In the genomic region with DNA sequence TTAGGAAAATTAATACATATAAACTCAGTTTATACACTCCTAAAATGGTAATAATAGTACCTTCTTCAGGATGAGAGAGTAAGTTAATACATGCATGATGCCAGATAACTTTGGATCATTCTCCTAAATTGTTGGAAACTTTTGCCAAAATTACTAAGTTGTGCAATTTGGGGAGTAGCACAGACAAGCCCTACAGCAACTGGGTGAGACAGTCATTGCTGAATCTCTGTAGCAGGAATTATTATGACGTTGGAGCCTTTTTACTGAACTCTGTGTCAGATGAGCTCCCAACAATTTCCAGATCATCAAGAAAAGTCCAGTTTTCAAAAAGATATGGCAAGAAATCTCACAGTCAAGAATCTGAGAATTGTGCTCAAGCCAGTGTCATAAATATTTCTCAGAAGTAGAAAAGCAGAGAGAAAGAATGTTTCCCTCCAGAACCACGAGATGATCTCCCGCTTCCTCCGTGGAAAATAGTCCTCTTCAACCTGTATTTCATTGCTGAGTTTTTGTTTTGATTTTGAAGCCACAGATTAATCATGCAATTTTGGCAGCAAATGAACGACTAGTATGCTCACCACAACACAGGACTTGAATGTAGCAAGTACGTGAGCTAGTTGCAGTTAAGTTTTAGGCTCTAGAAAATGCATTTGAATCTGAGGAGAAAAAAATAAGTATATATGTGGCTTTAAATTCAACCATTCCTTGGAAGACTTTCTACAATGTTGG, we compare ENCODE assay signal across 17 cellular contexts.
DNase-seq lines count a peak whose midpoint lies in the region; ATAC-seq and TF ChIP-seq lines count a peak whose summit lies in the region.
"Had no signal": no experiment of that assay in that cellular context is flagged by ENCODE, and none has a peak within 500 bp of the region (broad histone marks: within the 10 kb centered on the region; RNA-seq: fewer than 3 reads in every experiment).

No MANE protein-coding gene starts in this region.

- H3K9me3 ChIP-seq in mammary epithelial cell (replicated peaks; ENCODE audit: insufficient read depth, low read length): peaks cover 22% of the 10 kb centered on the region
- H3K9me3 ChIP-seq in lung (ENCODE audit: control insufficient read depth in 2 of 2, insufficient read depth in 1 of 2, low read length in 1 of 2): peaks cover 0 to 6% of the 10 kb centered on the region in 2 donors
- H3K9me3 ChIP-seq: Peyer's patch had no signal

- H3K4me1 Mint-ChIP-seq in MCF 10A (ENCODE audit: insufficient read depth, unreplicated experiment) (peaks cover 22% of the 10 kb centered on the region), WTC11 (no peaks in the 10 kb centered on the region)
- H3K4me1 Mint-ChIP-seq: H9, IgD-negative memory B cell had no signal

- dilution Hi-C loops in mammary epithelial cell (cut with HindIII; ENCODE audit: low sequenced_read_pairs): no loop called here

- peak; percentile 34 for ATAC-seq in lung (ENCODE audit: insufficient read depth, low FRiP score)
- no peak for ATAC-seq in WTC11
- ATAC-seq: CD8-positive, alpha-beta T cell had no signal

- H3K79me2 ChIP-seq in mammary epithelial cell (ENCODE audit: insufficient read depth, low read length): no peaks in the 10 kb centered on the region

- H3K27me3 Mint-ChIP-seq in MCF 10A (ENCODE audit: insufficient read depth, unreplicated experiment) (no peaks in the 10 kb centered on the region), WTC11 (ENCODE audit: low read depth) (no peaks in the 10 kb centered on the region)

- no peaks in the 10 kb centered on the region for H4K20me1 ChIP-seq in mammary epithelial cell (ENCODE audit: insufficient read depth, low read length)

- H3K9me3 Mint-ChIP-seq in MCF 10A (ENCODE audit: unreplicated experiment): no peaks in the 10 kb centered on the region
- H3K9me3 Mint-ChIP-seq in WTC11: peaks cover 71% of the 10 kb centered on the region
- H3K9me3 Mint-ChIP-seq: H9 had no signal

- DNase-seq in MCF 10A (ENCODE audit: unreplicated experiment) (peak; percentile 68), mammary epithelial cell (no peak), fibroblast of mammary gland (ENCODE audit: low read depth) (peak; percentile 0), lung (ENCODE audit: low spot score) (no peak), stromal cell of bone marrow (ENCODE audit: low read depth) (peak; percentile 1), WTC11 (ENCODE audit: low spot score) (no peak), COLO829 (ENCODE audit: low spot score) (no peak)
- DNase-seq in effector CD4-positive, alpha-beta T cell: no peak
- DNase-seq: CD8-positive, alpha-beta T cell; H9; NCI-H1417 treated with DMSO at 0.1 percent for 48 hours; NCI-H2029 treated with DMSO at 0.1 percent for 48 hours; NCI-H510A; NCI-H82; Peyer's patch had no signal

- WGBS in mammary epithelial cell (ENCODE audit: low coverage, missing lambda C conversion rate): 1% methylated on average over 6 of the region's 6 CpGs
- WGBS in lung, 2 donors: 69 to 81% methylated on average over 6 of the region's 6 CpGs

- TF ChIP-seq CTCF in MCF 10A (IDR thresholded peaks at IDR 0.05; ENCODE audit: unreplicated experiment): no peak
- no peak for TF ChIP-seq CTCF in mammary epithelial cell (conservative IDR thresholded peaks at IDR 0.05 in 1 of 2, IDR thresholded peaks at IDR 0.05 in 1 of 2; ENCODE audit: extremely low read depth in 1 of 2, insufficient read depth in 1 of 2, low read depth in 1 of 2, low read length in 2 of 2)
- no peak for TF ChIP-seq CTCF in fibroblast of mammary gland (conservative IDR thresholded peaks at IDR 0.05; ENCODE audit: control insufficient read depth, insufficient read depth, low read depth, low read length)
- no peak for TF ChIP-seq CTCF in lung (IDR thresholded peaks at IDR 0.05; ENCODE audit: control extremely low read depth, extremely low read depth)
- no peak for TF ChIP-seq CTCF in WTC11 (IDR thresholded peaks at IDR 0.05)

- H3K4me3 ChIP-seq in mammary epithelial cell (replicated peaks in 1 of 3; ENCODE audit: insufficient read depth in 1 of 3, low read depth in 2 of 3, low read length in 3 of 3) (no peak overlapping the region), fibroblast of mammary gland (ENCODE audit: control insufficient read depth, low read depth, low read length) (no peak overlapping the region), lung (no peak overlapping the region)
- H3K4me3 ChIP-seq: Peyer's patch had no signal

- BruUV-seq in MCF 10A (replicated peaks; lab: Mats Ljungman, UMichigan): no TSS peak
- BruUV-seq in mammary epithelial cell (replicated peaks; lab: Mats Ljungman, UMichigan): no TSS peak

- H3K9ac ChIP-seq in mammary epithelial cell (ENCODE audit: insufficient read depth, low read length): no peak overlapping the region

- H3K36me3 Mint-ChIP-seq in MCF 10A (ENCODE audit: insufficient read depth, unreplicated experiment) (no peaks in the 10 kb centered on the region), WTC11 (peaks cover 50% of the 10 kb centered on the region)
- H3K36me3 Mint-ChIP-seq: CD8-positive, alpha-beta T cell; IgD-negative memory B cell had no signal

- H3K27ac Mint-ChIP-seq in MCF 10A (ENCODE audit: low read depth, unreplicated experiment): peak overlapping the region; percentile 96
- H3K27ac Mint-ChIP-seq in WTC11: no peak overlapping the region
- H3K27ac Mint-ChIP-seq: CD8-positive, alpha-beta T cell; H9; IgD-negative memory B cell had no signal

- H3K36me3 ChIP-seq in mammary epithelial cell (ENCODE audit: insufficient read depth, low read length): no peaks in the 10 kb centered on the region
- H3K36me3 ChIP-seq in lung (ENCODE audit: control insufficient read depth in 2 of 2, insufficient read depth in 2 of 2, low read length in 2 of 2): no peaks in the 10 kb centered on the region
- H3K36me3 ChIP-seq: Peyer's patch had no signal

- intact Hi-C loops in MCF 10A (cut with micrococcal nuclease) (no loop called here), mammary epithelial cell (cut with micrococcal nuclease) (no loop called here)

- POLR2A ChIA-PET in MCF 10A (lab: Yijun Ruan, JAX): interaction anchor here (0.6 to 1.3 kb wide), 6 partner anchors 14 to 567 kb away, joined by 3 to 5 read pairs (median 4); no protein-coding TSS in a partner anchor
- POLR2A ChIA-PET in WTC11 (lab: Charles Lee): no interaction called here

- CTCF ChIA-PET in MCF 10A (lab: Yijun Ruan, JAX) (interaction anchor here (0.6 kb wide), 1 partner anchor 61 kb away, joined by 3 read pairs; no protein-coding TSS in a partner anchor), mammary epithelial cell (lab: Charles Lee; ENCODE audit: low non-redundant PET) (no interaction called here), WTC11 (lab: Charles Lee) (no interaction called here)

- H3K4me1 ChIP-seq in mammary epithelial cell (ENCODE audit: insufficient read depth, low read length) (no peaks in the 10 kb centered on the region), lung (ENCODE audit: control insufficient read depth in 2 of 2, insufficient read depth in 2 of 2, low read length in 2 of 2) (no peaks in the 10 kb centered on the region)
- H3K4me1 ChIP-seq: Peyer's patch had no signal

- no peak overlapping the region for H3K27ac ChIP-seq in mammary epithelial cell (ENCODE audit: insufficient read depth, low read depth, low read length)
- H3K27ac ChIP-seq in lung (ENCODE audit: low read depth in 1 of 2, low read length in 1 of 2): no peak overlapping the region
- H3K27ac ChIP-seq: 22Rv1, Peyer's patch had no signal

- H3K4me2 ChIP-seq in mammary epithelial cell (ENCODE audit: insufficient read depth, low read depth, low read length): no peak overlapping the region

- peak overlapping the region; percentile 81 for H3K4me3 Mint-ChIP-seq in MCF 10A (ENCODE audit: unreplicated experiment)
- no peak overlapping the region for H3K4me3 Mint-ChIP-seq in WTC11
- H3K4me3 Mint-ChIP-seq: CD8-positive, alpha-beta T cell; H9; IgD-negative memory B cell had no signal

- no peaks in the 10 kb centered on the region for H3K27me3 ChIP-seq in mammary epithelial cell (ENCODE audit: insufficient read depth, low read length)
- H3K27me3 ChIP-seq in lung (ENCODE audit: control insufficient read depth, insufficient read depth): no peaks in the 10 kb centered on the region
- H3K27me3 ChIP-seq: Peyer's patch had no signal

- in situ Hi-C loops in mammary epithelial cell (cut with MboI; ENCODE audit: low sequenced_read_pairs in 2 of 2): no loop called here

- no peak overlapping the region for H2AFZ ChIP-seq in mammary epithelial cell (ENCODE audit: low read depth, low read length)

TF ChIP-seq in WTC11, 78 proteins besides CTCF, POLR2A, EP300 and RAD21:
- TF ChIP-seq, protein P1, sequence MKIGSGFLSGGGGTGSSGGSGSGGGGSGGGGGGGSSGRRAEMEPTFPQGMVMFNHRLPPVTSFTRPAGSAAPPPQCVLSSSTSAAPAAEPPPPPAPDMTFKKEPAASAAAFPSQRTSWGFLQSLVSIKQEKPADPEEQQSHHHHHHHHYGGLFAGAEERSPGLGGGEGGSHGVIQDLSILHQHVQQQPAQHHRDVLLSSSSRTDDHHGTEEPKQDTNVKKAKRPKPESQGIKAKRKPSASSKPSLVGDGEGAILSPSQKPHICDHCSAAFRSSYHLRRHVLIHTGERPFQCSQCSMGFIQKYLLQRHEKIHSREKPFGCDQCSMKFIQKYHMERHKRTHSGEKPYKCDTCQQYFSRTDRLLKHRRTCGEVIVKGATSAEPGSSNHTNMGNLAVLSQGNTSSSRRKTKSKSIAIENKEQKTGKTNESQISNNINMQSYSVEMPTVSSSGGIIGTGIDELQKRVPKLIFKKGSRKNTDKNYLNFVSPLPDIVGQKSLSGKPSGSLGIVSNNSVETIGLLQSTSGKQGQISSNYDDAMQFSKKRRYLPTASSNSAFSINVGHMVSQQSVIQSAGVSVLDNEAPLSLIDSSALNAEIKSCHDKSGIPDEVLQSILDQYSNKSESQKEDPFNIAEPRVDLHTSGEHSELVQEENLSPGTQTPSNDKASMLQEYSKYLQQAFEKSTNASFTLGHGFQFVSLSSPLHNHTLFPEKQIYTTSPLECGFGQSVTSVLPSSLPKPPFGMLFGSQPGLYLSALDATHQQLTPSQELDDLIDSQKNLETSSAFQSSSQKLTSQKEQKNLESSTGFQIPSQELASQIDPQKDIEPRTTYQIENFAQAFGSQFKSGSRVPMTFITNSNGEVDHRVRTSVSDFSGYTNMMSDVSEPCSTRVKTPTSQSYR (CRISPR knock-in tag; IDR thresholded peaks at IDR 0.05): no peak
- TF ChIP-seq, protein P2, sequence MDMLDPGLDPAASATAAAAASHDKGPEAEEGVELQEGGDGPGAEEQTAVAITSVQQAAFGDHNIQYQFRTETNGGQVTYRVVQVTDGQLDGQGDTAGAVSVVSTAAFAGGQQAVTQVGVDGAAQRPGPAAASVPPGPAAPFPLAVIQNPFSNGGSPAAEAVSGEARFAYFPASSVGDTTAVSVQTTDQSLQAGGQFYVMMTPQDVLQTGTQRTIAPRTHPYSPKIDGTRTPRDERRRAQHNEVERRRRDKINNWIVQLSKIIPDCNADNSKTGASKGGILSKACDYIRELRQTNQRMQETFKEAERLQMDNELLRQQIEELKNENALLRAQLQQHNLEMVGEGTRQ (CRISPR knock-in tag; IDR thresholded peaks at IDR 0.05): no peak
TF ChIP-seq in WTC11: peak in this region for 0.

Comparison
In these comparisons a context has a peak if more than half of its experiments do, and no peak if none do; other contexts are left out.
1. DNase-seq: peak in MCF 10A (single experiment), fibroblast of mammary gland (single experiment) and stromal cell of bone marrow (single experiment); none in mammary epithelial cell (single experiment), lung (single experiment), effector CD4-positive, alpha-beta T cell (single experiment), WTC11 (single experiment) and COLO829 (single experiment).